12 cellular contexts compared by ENCODE assay signal in genomic region chr14:22268875-22269274, GRCh38.
A peak's percentile ranks its signal among the peaks of the same experiment; 100 is the strongest.
DNase-seq lines count a peak whose midpoint lies in the region; ATAC-seq, FAIRE-seq and TF ChIP-seq lines count a peak whose summit lies in the region.
"Had no signal": no experiment of that assay in that cellular context is flagged by ENCODE, and none has a peak within 500 bp of the region (broad histone marks: within the 10 kb centered on the region; RNA-seq: fewer than 3 reads in every experiment).

No MANE protein-coding gene starts in this region.

- POLR2A ChIA-PET in RWPE1 (lab: Yijun Ruan, JAX; ENCODE audit: low non-redundant PET) = no interaction called here

- DNase-seq in stimulated activated naive CD8-positive, alpha-beta T cell treated with anti-CD3 and anti-CD28 coated beads, Interleukin-15, Interleukin-2, amounts not matched to agents 100 U/mL and 50 U/mL, for 24 hours = no peak
- DNase-seq in RWPE1 (ENCODE audit: low spot score) = peak; percentile 75
- peak; percentile 6 to 21 for DNase-seq in erythroblast (lab: John Stamatoyannopoulos, UW)
- peak; percentile 53 for DNase-seq in urothelium cell line (ENCODE audit: low spot score)
- no peak for DNase-seq in vagina (ENCODE audit: extremely low spot score in 2 of 2)
- DNase-seq in Right ventricle myocardium superior = no peak
- DNase-seq in sigmoid colon = no peak
- DNase-seq: H9, NCI-H2029 had no signal

- H3K4me1 ChIP-seq in vagina = peaks cover 9% of the 10 kb centered on the region
- H3K4me1 ChIP-seq in sigmoid colon = no peaks in the 10 kb centered on the region

- no peak overlapping the region for H3K27ac Mint-ChIP-seq in stimulated activated naive CD8-positive, alpha-beta T cell treated with anti-CD3 and anti-CD28 coated beads, Interleukin-15, Interleukin-2, amounts not matched to agents 100 ng/mL and 50 ng/mL, for 24 hours
- H3K27ac Mint-ChIP-seq: H9, type B pancreatic cell had no signal

- H3K4me3 ChIP-seq in vagina = no peak overlapping the region
- H3K4me3 ChIP-seq in sigmoid colon = no peak overlapping the region

- H3K27me3 Mint-ChIP-seq in stimulated activated naive CD8-positive, alpha-beta T cell treated with anti-CD3 and anti-CD28 coated beads, Interleukin-15, Interleukin-2, amounts not matched to agents 100 ng/mL and 50 ng/mL, for 24 hours = no peaks in the 10 kb centered on the region

- CTCF ChIA-PET in RWPE1 (lab: Yijun Ruan, JAX) = interaction anchor here (0.6 to 1.8 kb wide), 2 partner anchors 9 to 204 kb away, joined by 3 to 6 read pairs; no protein-coding TSS in a partner anchor

- ATAC-seq in stimulated activated naive CD8-positive, alpha-beta T cell treated with anti-CD3 and anti-CD28 coated beads, Interleukin-15, Interleukin-2, amounts not matched to agents 100 U/mL and 50 U/mL, for 24 hours = no peak
- ATAC-seq in Right ventricle myocardium superior (ENCODE audit: poor library complexity) = no peak

- TF ChIP-seq POLR2A in erythroblast (IDR thresholded peaks at IDR 0.05; ENCODE audit: low read length) = no peak
- no peak for TF ChIP-seq POLR2A in vagina (IDR thresholded peaks at IDR 0.05)
- no peak for TF ChIP-seq POLR2A in sigmoid colon (IDR thresholded peaks at IDR 0.05)

- intact Hi-C loops in vagina (cut with DNase I) (no loop called here), Right ventricle myocardium superior (cut with DNase I) (no loop called here), sigmoid colon (cut with DNase I) (no loop called here)

- no peaks in the 10 kb centered on the region for H3K9me3 ChIP-seq in vagina
- no peaks in the 10 kb centered on the region for H3K9me3 ChIP-seq in sigmoid colon

- peaks cover 3% of the 10 kb centered on the region for H3K4me1 Mint-ChIP-seq in stimulated activated naive CD8-positive, alpha-beta T cell treated with anti-CD3 and anti-CD28 coated beads, Interleukin-15, Interleukin-2, amounts not matched to agents 100 ng/mL and 50 ng/mL, for 24 hours (ENCODE audit: low read depth)

- TF ChIP-seq CTCF in RWPE1 (conservative IDR thresholded peaks at IDR 0.05; ENCODE audit: low read depth) (no peak), vagina (IDR thresholded peaks at IDR 0.05) (no peak), sigmoid colon (IDR thresholded peaks at IDR 0.05) (no peak)

- 7 to 47% methylated on average over 2 of the region's 2 CpGs for WGBS in sigmoid colon, 2 donors

- no peaks in the 10 kb centered on the region for H3K9me3 Mint-ChIP-seq in stimulated activated naive CD8-positive, alpha-beta T cell treated with anti-CD3 and anti-CD28 coated beads, Interleukin-15, Interleukin-2, amounts not matched to agents 100 ng/mL and 50 ng/mL, for 24 hours
- H3K9me3 Mint-ChIP-seq: H9, type B pancreatic cell had no signal

- no peak for TF ChIP-seq EP300 in sigmoid colon (IDR thresholded peaks at IDR 0.05)

- H3K27ac ChIP-seq in RWPE1 (no peak overlapping the region), vagina (no peak overlapping the region), sigmoid colon (no peak overlapping the region)

- H3K36me3 Mint-ChIP-seq in stimulated activated naive CD8-positive, alpha-beta T cell treated with anti-CD3 and anti-CD28 coated beads, Interleukin-15, Interleukin-2, amounts not matched to agents 100 ng/mL and 50 ng/mL, for 24 hours (ENCODE audit: low read depth) = no peaks in the 10 kb centered on the region
- H3K36me3 Mint-ChIP-seq: type B pancreatic cell had no signal

- H3K36me3 ChIP-seq in vagina = no peaks in the 10 kb centered on the region
- H3K36me3 ChIP-seq in sigmoid colon = no peaks in the 10 kb centered on the region

- no peaks in the 10 kb centered on the region for H3K27me3 ChIP-seq in vagina
- H3K27me3 ChIP-seq in sigmoid colon = no peaks in the 10 kb centered on the region

- peak overlapping the region; percentile 51 for H3K4me3 Mint-ChIP-seq in stimulated activated naive CD8-positive, alpha-beta T cell treated with anti-CD3 and anti-CD28 coated beads, Interleukin-15, Interleukin-2, amounts not matched to agents 100 ng/mL and 50 ng/mL, for 24 hours
- H3K4me3 Mint-ChIP-seq: H9, type B pancreatic cell had no signal

- FAIRE-seq in urothelium cell line (lab: Jason Lieb, UNC) = no peak
- FAIRE-seq: D721Med had no signal

Comparison
In these comparisons a context has a peak if more than half of its experiments do, and no peak if none do; other contexts are left out.
1. DNase-seq: peak in RWPE1 (single experiment), erythroblast (2 of 2) and urothelium cell line (single experiment); none in stimulated activated naive CD8-positive, alpha-beta T cell treated with anti-CD3 and anti-CD28 coated beads, Interleukin-15, Interleukin-2, amounts not matched to agents 100 U/mL and 50 U/mL, for 24 hours (single experiment), vagina (0 of 2), Right ventricle myocardium superior (single experiment) and sigmoid colon (single experiment).